Comparison of ENCODE assay signal across 8 cellular contexts in the genomic region with DNA sequence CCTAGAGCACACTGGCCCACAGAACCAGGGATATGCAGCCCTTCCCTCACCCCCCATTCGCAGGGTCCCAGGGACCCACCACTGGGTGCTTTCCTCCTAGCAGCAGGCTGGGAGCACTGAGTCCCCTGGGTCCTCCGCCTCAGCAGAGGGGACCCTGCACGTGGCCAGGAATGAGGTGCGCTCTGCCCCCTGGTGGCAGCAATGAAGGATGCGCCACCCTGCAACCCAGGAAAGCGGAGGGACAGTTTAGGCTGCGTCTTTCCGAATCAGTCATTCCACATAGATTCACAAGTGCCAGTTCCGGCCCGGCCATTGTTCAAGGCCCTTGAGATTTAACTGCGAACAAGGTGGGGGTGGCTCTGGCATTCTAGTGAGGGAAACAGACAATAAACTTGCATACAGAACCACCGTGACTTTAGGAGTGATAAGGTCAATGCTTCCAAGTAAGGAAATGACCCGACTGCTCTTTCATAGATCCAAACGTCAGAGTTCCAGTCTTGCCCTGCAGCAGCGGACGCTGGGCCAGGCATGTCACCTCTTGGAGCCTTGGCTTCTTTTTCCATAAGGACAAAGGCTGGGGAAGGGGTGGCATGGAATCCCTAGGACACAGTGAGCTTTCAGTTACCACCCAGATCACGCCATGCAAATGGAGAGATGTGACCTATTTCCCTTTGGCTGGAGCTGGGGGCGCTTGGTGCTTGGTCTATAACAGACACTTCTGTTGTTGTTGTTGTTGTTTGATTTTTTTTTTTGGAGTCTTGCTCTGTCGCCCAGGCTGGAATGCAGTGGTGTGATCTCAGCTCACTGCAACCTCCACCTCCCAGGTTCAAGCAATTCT. TPM values are rescaled to one million over a fixed set of nuclear protein-coding genes. Genes with fewer than 3 reads are reported as not detected.
DNase-seq lines count a peak whose midpoint lies in the region; ATAC-seq and TF ChIP-seq lines count a peak whose summit lies in the region.

No MANE protein-coding gene starts in this region.

- H3K9me3 Mint-ChIP-seq in chondrocyte (ENCODE audit: low read depth), result no peaks in the 10 kb centered on the region

- H3K27me3 ChIP-seq in left lung, result no peaks in the 10 kb centered on the region

- H3K4me1 ChIP-seq in left lung, result peaks cover 17 to 31% of the 10 kb centered on the region in 2 donors

- intact Hi-C loops in left lung (cut with DNase I), result no loop called here

- H3K36me3 Mint-ChIP-seq in chondrocyte (ENCODE audit: low read depth), result peaks cover 3% of the 10 kb centered on the region

- peak overlapping the region; percentile 26 to 51 for H3K27ac ChIP-seq in left lung

- H3K27ac Mint-ChIP-seq in chondrocyte (ENCODE audit: unreplicated experiment), result peak overlapping the region; percentile 90

- ATAC-seq in HG02678 (IDR thresholded peaks at IDR 0.05; ENCODE audit: unreplicated experiment) (peak; percentile 64), left lung (peak; percentile 93), HG03439 (IDR thresholded peaks at IDR 0.05; ENCODE audit: unreplicated experiment) (no peak)
- ATAC-seq in activated CD4-positive, CD25-positive, alpha-beta regulatory T cell treated with anti-CD3 and anti-CD28 coated beads, Interleukin-2, amount 50 U/mL, for 24 hours, result peak; percentile 92 to 95

- H3K27me3 Mint-ChIP-seq in chondrocyte (ENCODE audit: low read depth), result no peaks in the 10 kb centered on the region

- TF ChIP-seq CTCF in chondrocyte (IDR thresholded peaks at IDR 0.05), result peak; percentile 99
- TF ChIP-seq CTCF in left lung (IDR thresholded peaks at IDR 0.05), result peak; percentile 91 to 99

- H3K4me3 ChIP-seq in left lung, result no peak overlapping the region

- H3K4me3 Mint-ChIP-seq in chondrocyte (ENCODE audit: unreplicated experiment), result no peak overlapping the region

- DNase-seq in DMS114 treated with DMSO at 0.1 percent for 48 hours (lab: John Stamatoyannopoulos, UW; ENCODE audit: unreplicated experiment) (peak; percentile 69), NCI-H226 (peak; percentile 57), chondrocyte (ENCODE audit: low spot score) (no peak), left lung (peak; percentile 67 to 91)
- peak; percentile 82 for DNase-seq in stimulated activated CD4-positive, alpha-beta T cell treated with anti-CD3 and anti-CD28 coated beads, Interleukin-4, amount 100 ng/mL, for 1 hour

- peaks cover 0 to 20% of the 10 kb centered on the region in 2 donors for H3K36me3 ChIP-seq in left lung

- no peaks in the 10 kb centered on the region for H3K9me3 ChIP-seq in left lung

- peaks cover 47% of the 10 kb centered on the region for H3K4me1 Mint-ChIP-seq in chondrocyte (ENCODE audit: low read depth)

RNA-seq across cellular contexts. Expression of a gene that starts 7.7 kb away (rescaled TPM):
- total RNA-seq in chondrocyte (7.1 to 7.7 TPM (median 7.2 TPM) in 3 replicates), left lung (10 to 100 TPM in 1 of 2 donors, 1 to 10 TPM in 1; 7.1 to 10.2 TPM)

RNA-seq across cellular contexts. Expression of a gene that starts 11.7 kb away (rescaled TPM):
- total RNA-seq in chondrocyte (44.5 to 113 TPM (median 109 TPM) in 3 replicates), left lung (10 to 100 TPM; 69.8 to 74.3 TPM)

RNA-seq across cellular contexts. Expression of a gene that starts 16.4 kb away (rescaled TPM):
- total RNA-seq in chondrocyte (22.4 to 23.6 TPM (median 23.3 TPM) in 3 replicates), left lung (10 to 100 TPM; 28.7 to 34.3 TPM)

RNA-seq across cellular contexts. Expression of a gene that starts 18.9 kb away (rescaled TPM):
- total RNA-seq in chondrocyte, result 18.2 to 30.4 TPM (median 21.1 TPM) in 3 replicates
- 10 to 100 TPM; 22.9 to 29.7 TPM for total RNA-seq in left lung

RNA-seq across cellular contexts. Expression of a gene that starts 36.8 kb away (rescaled TPM):
- 2.0 to 4.7 TPM (median 4.3 TPM) in 3 replicates for total RNA-seq in chondrocyte
- total RNA-seq in left lung, result under 1 TPM in 1 of 2 donors, not detected in 1; 0.21 TPM
